In the genomic region with DNA sequence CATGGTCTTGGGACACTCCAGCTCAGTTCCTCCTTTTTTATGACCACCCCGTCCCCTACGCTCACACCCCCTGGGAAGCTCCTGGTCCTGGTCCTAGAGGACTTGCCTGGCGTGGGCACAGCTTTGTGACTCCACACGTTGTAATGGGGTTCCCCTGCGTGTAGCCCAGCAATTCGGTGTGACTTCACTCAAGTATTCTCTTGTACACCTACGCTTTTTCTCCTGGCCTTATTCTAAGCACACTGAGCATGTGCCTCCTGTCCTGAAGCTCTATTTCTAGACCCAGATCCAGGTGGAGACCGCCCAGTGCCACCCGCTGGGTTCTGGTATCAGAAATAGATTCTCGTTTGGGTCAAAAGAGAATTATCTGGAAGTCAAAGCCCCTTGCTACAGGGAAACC, we compare ENCODE assay signal across 1 cellular context.
TF ChIP-seq lines count a peak whose summit lies in the region.

No MANE protein-coding gene starts in this region.

TF ChIP-seq in IMR-90, 13 proteins besides CTCF, POLR2A, EP300 and RAD21 (continued from another document):
- no peak for TF ChIP-seq MXI1 (IDR thresholded peaks at IDR 0.05; ENCODE audit: borderline replicate concordance, low read depth, low read length)
